In genomic region chr1:246836647-246837046, GRCh38 we compare ENCODE assay signal across 15 cellular contexts.
DNase-seq lines count a peak whose midpoint lies in the region; ATAC-seq, FAIRE-seq and TF ChIP-seq lines count a peak whose summit lies in the region.
"Had no signal": no experiment of that assay in that cellular context is flagged by ENCODE, and none has a peak within 500 bp of the region (broad histone marks: within the 10 kb centered on the region; RNA-seq: fewer than 3 reads in every experiment).

No MANE protein-coding gene starts in this region.

- no peaks in the 10 kb centered on the region for H3K4me1 ChIP-seq in HepG2 (ENCODE audit: insufficient read depth, low read length)
- H3K4me1 ChIP-seq in right lobe of liver, result no peaks in the 10 kb centered on the region
- peaks cover 19% of the 10 kb centered on the region for H3K4me1 ChIP-seq in OCI-LY1 (ENCODE audit: insufficient read depth, low read length, severe bottlenecking)
- H3K4me1 ChIP-seq: HAP-1 had no signal

- POLR2A ChIA-PET in HepG2 (lab: Yijun Ruan, JAX), result no interaction called here

- DNase-seq in HepG2 (ENCODE audit: low spot score) (no peak), right lobe of liver (no peak), dedifferentiated amniotic fluid mesenchymal stem cell (ENCODE audit: extremely low spot score) (peak; percentile 34), HCEC 1CT (no peak)
- DNase-seq in central memory CD4-positive, alpha-beta T cell, result no peak
- DNase-seq: ACHN; CD8-positive, alpha-beta memory T cell; NCI-H1092 treated with DMSO at 0.1 percent for 48 hours; NCI-H446 treated with DMSO at 0.1 percent for 48 hours; NCI-H82 had no signal

- 49% methylated on average over 2 of the region's 2 CpGs for WGBS in HepG2 (ENCODE audit: low lambda C conversion rate)
- 39% methylated on average over 2 of the region's 2 CpGs for WGBS in right lobe of liver (ENCODE audit: insufficient coverage, low coverage, low lambda C conversion rate, missing lambda C conversion rate)

- TF ChIP-seq POLR2A in HepG2 (IDR thresholded peaks at IDR 0.05; ENCODE audit: insufficient read depth in 1 of 2, low read depth in 2 of 2, low read length in 2 of 2), result no peak
- no peak for TF ChIP-seq POLR2A in right lobe of liver (IDR thresholded peaks at IDR 0.05)

- no peaks in the 10 kb centered on the region for H3K9me2 ChIP-seq in OCI-LY1 (ENCODE audit: low read depth, low read length)

- H3K9me3 ChIP-seq in HepG2 (ENCODE audit: low read length) (no peaks in the 10 kb centered on the region), right lobe of liver (no peaks in the 10 kb centered on the region), OCI-LY1 (ENCODE audit: low read length) (no peaks in the 10 kb centered on the region)
- H3K9me3 ChIP-seq: BLaER1, HAP-1 had no signal

- H3K27ac ChIP-seq in HepG2 (ENCODE audit: extremely low read length, insufficient read depth, low read length), result no peak overlapping the region
- no peak overlapping the region for H3K27ac ChIP-seq in right lobe of liver
- H3K27ac ChIP-seq in OCI-LY1 (ENCODE audit: low read depth, low read length, poor library complexity, severe bottlenecking), result peak overlapping the region; percentile 18
- H3K27ac ChIP-seq: BLaER1 had no signal

- no peak for TF ChIP-seq RAD21 in HepG2 (CRISPR knock-in tag; IDR thresholded peaks at IDR 0.05)

- no peak overlapping the region for H3K4me2 ChIP-seq in HepG2 (ENCODE audit: low read depth, low read length)
- no peak overlapping the region for H3K4me2 ChIP-seq in OCI-LY1 (ENCODE audit: low read length)

- no peak for FAIRE-seq in HepG2 (lab: Jason Lieb, UNC)

- H3K79me2 ChIP-seq in HepG2 (ENCODE audit: insufficient read depth, low read length) (no peaks in the 10 kb centered on the region), OCI-LY1 (ENCODE audit: insufficient read depth, low read length) (no peaks in the 10 kb centered on the region)

- intact Hi-C loops in HepG2 (cut with micrococcal nuclease; ENCODE audit: unreplicated experiment), result no loop called here
- intact Hi-C loops in right lobe of liver (cut with DNase I), result no loop called here

- no peaks in the 10 kb centered on the region for H3F3A ChIP-seq in OCI-LY1 (ENCODE audit: insufficient read depth, low read length)

- H3K27me3 ChIP-seq in HepG2 (ENCODE audit: control insufficient read depth in 1 of 2, insufficient read depth in 2 of 2, low read length in 2 of 2) (no peaks in the 10 kb centered on the region; a peak in 1 of 5 replicates), right lobe of liver (no peaks in the 10 kb centered on the region), OCI-LY1 (ENCODE audit: insufficient read depth, low read length) (no peaks in the 10 kb centered on the region)
- H3K27me3 ChIP-seq: BLaER1 had no signal

- H4K20me1 ChIP-seq in HepG2 (ENCODE audit: insufficient read depth, low read length) (no peaks in the 10 kb centered on the region), OCI-LY1 (ENCODE audit: insufficient read depth, low read length) (no peaks in the 10 kb centered on the region)
- H4K20me1 ChIP-seq: BLaER1 had no signal

- CTCF ChIA-PET in HepG2 (lab: Yijun Ruan, JAX; ENCODE audit: low intra/inter-chr PET ratio, low total read pairs), result no interaction called here

- ATAC-seq in HepG2 (peak; percentile 11; the same call in 2 of the 3 replicates), right lobe of liver (no peak), GM21367 (IDR thresholded peaks at IDR 0.05; ENCODE audit: unreplicated experiment) (no peak), GM19463 (IDR thresholded peaks at IDR 0.05; ENCODE audit: unreplicated experiment) (no peak)

- TF ChIP-seq CTCF in HepG2 (CRISPR knock-in tag; IDR thresholded peaks at IDR 0.05) (no peak), right lobe of liver (IDR thresholded peaks at IDR 0.05) (no peak), OCI-LY1 (IDR thresholded peaks at IDR 0.05; ENCODE audit: low read length) (no peak)

- H3K36me3 ChIP-seq in HepG2 (replicated peaks in 1 of 2; ENCODE audit: control insufficient read depth in 1 of 2, insufficient read depth in 2 of 2, low read length in 2 of 2) (no peaks in the 10 kb centered on the region; a peak in 1 of 5 replicates), right lobe of liver (peaks cover 0 to 9% (median 0%) of the 10 kb centered on the region in 4 donors), OCI-LY1 (ENCODE audit: insufficient read depth, low read length) (peaks cover 23% of the 10 kb centered on the region)

- no TSS peak for BruUV-seq in HepG2 (replicated peaks; lab: Mats Ljungman, UMichigan)

- H3K9ac ChIP-seq in HepG2 (ENCODE audit: insufficient read depth, low read depth, low read length), result no peak overlapping the region
- H3K9ac ChIP-seq in OCI-LY1 (ENCODE audit: low read length), result no peak overlapping the region
- H3K9ac ChIP-seq: BLaER1 had no signal

- no peak overlapping the region for H3K4me3 ChIP-seq in HepG2 (replicated peaks in 1 of 3; ENCODE audit: insufficient read depth in 1 of 3, low read depth in 2 of 3, low read length in 3 of 3)
- H3K4me3 ChIP-seq in right lobe of liver, result no peak overlapping the region
- H3K4me3 ChIP-seq in OCI-LY1 (ENCODE audit: low read depth, low read length, poor library complexity, severe bottlenecking), result no peak overlapping the region
- H3K4me3 ChIP-seq: BLaER1, HAP-1 had no signal

- no peak for TF ChIP-seq EP300 in HepG2 (IDR thresholded peaks at IDR 0.05; ENCODE audit: low read depth in 2 of 2, low read length in 2 of 2)
- no peak for TF ChIP-seq EP300 in HepG2 (CRISPR knock-in tag; IDR thresholded peaks at IDR 0.05; ENCODE audit: borderline replicate concordance)

- in situ Hi-C loops in HepG2 (cut with HindIII; ENCODE audit: extremely low pct_ligation_motif_present, low pct_unique_long_range_greater_than_20kb), result no loop called here

- H2AFZ ChIP-seq in HepG2 (ENCODE audit: low read length) (no peak overlapping the region), OCI-LY1 (ENCODE audit: low read length) (no peak overlapping the region)

TF ChIP-seq in HepG2, 621 proteins besides CTCF, POLR2A, EP300 and RAD21:
- TF ChIP-seq NR2C2 (CRISPR knock-in tag; IDR thresholded peaks at IDR 0.05; ENCODE audit: borderline replicate concordance) (no peak), ZNF383 (CRISPR knock-in tag; IDR thresholded peaks at IDR 0.05; ENCODE audit: borderline replicate concordance) (no peak), MXD3 (CRISPR knock-in tag; IDR thresholded peaks at IDR 0.05) (no peak), IRF2 (CRISPR knock-in tag; IDR thresholded peaks at IDR 0.05) (no peak), ZNF678 (CRISPR knock-in tag; IDR thresholded peaks at IDR 0.05) (no peak), ZNF879 (CRISPR knock-in tag; IDR thresholded peaks at IDR 0.05) (no peak), ZNF724P (CRISPR knock-in tag; IDR thresholded peaks at IDR 0.05; ENCODE audit: borderline replicate concordance) (no peak), GMEB2 (CRISPR knock-in tag; IDR thresholded peaks at IDR 0.05; ENCODE audit: low read depth) (no peak)
- TF ChIP-seq, protein P1, sequence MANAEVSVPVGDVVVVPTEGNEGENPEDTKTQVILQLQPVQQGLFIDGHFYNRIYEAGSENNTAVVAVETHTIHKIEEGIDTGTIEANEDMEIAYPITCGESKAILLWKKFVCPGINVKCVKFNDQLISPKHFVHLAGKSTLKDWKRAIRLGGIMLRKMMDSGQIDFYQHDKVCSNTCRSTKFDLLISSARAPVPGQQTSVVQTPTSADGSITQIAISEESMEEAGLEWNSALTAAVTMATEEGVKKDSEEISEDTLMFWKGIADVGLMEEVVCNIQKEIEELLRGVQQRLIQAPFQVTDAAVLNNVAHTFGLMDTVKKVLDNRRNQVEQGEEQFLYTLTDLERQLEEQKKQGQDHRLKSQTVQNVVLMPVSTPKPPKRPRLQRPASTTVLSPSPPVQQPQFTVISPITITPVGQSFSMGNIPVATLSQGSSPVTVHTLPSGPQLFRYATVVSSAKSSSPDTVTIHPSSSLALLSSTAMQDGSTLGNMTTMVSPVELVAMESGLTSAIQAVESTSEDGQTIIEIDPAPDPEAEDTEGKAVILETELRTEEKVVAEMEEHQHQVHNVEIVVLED (CRISPR knock-in tag; IDR thresholded peaks at IDR 0.05; ENCODE audit: borderline replicate concordance), result no peak
- TF ChIP-seq, protein P2, sequence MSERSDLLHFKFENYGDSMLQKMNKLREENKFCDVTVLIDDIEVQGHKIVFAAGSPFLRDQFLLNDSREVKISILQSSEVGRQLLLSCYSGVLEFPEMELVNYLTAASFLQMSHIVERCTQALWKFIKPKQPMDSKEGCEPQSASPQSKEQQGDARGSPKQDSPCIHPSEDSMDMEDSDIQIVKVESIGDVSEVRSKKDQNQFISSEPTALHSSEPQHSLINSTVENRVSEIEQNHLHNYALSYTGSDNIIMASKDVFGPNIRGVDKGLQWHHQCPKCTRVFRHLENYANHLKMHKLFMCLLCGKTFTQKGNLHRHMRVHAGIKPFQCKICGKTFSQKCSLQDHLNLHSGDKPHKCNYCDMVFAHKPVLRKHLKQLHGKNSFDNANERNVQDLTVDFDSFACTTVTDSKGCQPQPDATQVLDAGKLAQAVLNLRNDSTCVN (CRISPR knock-in tag; IDR thresholded peaks at IDR 0.05; ENCODE audit: borderline replicate concordance), result no peak
